ENCODE assay signal across 12 cellular contexts in genomic region chr3:88019024-88019423, GRCh38. TPM values are rescaled to one million over a fixed set of nuclear protein-coding genes. Genes with fewer than 3 reads are reported as not detected.
DNase-seq lines count a peak whose midpoint lies in the region; ATAC-seq, FAIRE-seq and TF ChIP-seq lines count a peak whose summit lies in the region.
"Had no signal": no experiment of that assay in that cellular context is flagged by ENCODE, and none has a peak within 500 bp of the region (broad histone marks: within the 10 kb centered on the region; RNA-seq: fewer than 3 reads in every experiment).

No MANE protein-coding gene starts in this region.

- no peak overlapping the region for H2BK5ac ChIP-seq in H9 (ENCODE audit: insufficient read length, low read length)

- no peak overlapping the region for H3K4me3 Mint-ChIP-seq in activated CD4-positive, alpha-beta T cell treated with anti-CD3 and anti-CD28 coated beads, Interleukin-2, amount 10 ng/mL, durations not matched to agents 24 days and 14 days
- H3K4me3 Mint-ChIP-seq in H9, result no peak overlapping the region
- H3K4me3 Mint-ChIP-seq: neural progenitor cell had no signal

- H3K9me3 ChIP-seq in small intestine (ENCODE audit: control insufficient read depth, low read depth), result no peaks in the 10 kb centered on the region
- no peaks in the 10 kb centered on the region for H3K9me3 ChIP-seq in H9 (ENCODE audit: control insufficient read depth, low read depth, low read length)

- H3K23me2 ChIP-seq in H9 (ENCODE audit: insufficient read length, low read depth, low read length, poor library complexity, severe bottlenecking), result no peaks in the 10 kb centered on the region

- H4K5ac ChIP-seq in H9 (ENCODE audit: insufficient read length, low read depth, low read length), result no peak overlapping the region

- no peak overlapping the region for H3K27ac ChIP-seq in small intestine (ENCODE audit: low read depth in 1 of 2, low read length in 1 of 2)
- H3K27ac ChIP-seq in dorsolateral prefrontal cortex, result no peak overlapping the region
- no peak overlapping the region for H3K27ac ChIP-seq in H9 (ENCODE audit: insufficient read length, low read depth, low read length)
- H3K27ac ChIP-seq: neural progenitor cell, RWPE1 had no signal

- intact Hi-C loops in activated CD4-positive, alpha-beta T cell treated with anti-CD3 and anti-CD28 coated beads, Interleukin-2, amount 10 ng/mL, durations not matched to agents 24 days and 14 days (cut with micrococcal nuclease), result no loop called here
- intact Hi-C loops in dorsolateral prefrontal cortex (cut with DNase I), result no loop called here

- H3K79me1 ChIP-seq in H9 (ENCODE audit: insufficient read depth, low read depth, low read length, poor library complexity, severe bottlenecking), result no peaks in the 10 kb centered on the region

- no peak overlapping the region for H3K27ac Mint-ChIP-seq in activated CD4-positive, alpha-beta T cell treated with anti-CD3 and anti-CD28 coated beads, Interleukin-2, amount 10 ng/mL, durations not matched to agents 24 days and 14 days
- no peak overlapping the region for H3K27ac Mint-ChIP-seq in H9
- H3K27ac Mint-ChIP-seq: neural progenitor cell had no signal

- DNase-seq in activated CD4-positive, alpha-beta T cell treated with anti-CD3 and anti-CD28 coated beads, Interleukin-2, amount 10 ng/mL, durations not matched to agents 24 days and 14 days, result peak; percentile 80
- DNase-seq in activated CD4-positive, alpha-beta T cell treated with anti-CD3 and anti-CD28 coated beads, Interleukin-2, amount 50 U/mL, for 4 hours, result no peak
- DNase-seq in Jurkat, Clone E6-1 (ENCODE audit: low read depth, low spot score), result peak; percentile 77
- DNase-seq in small intestine, result peak; percentile 49
- DNase-seq in dorsolateral prefrontal cortex, result no peak
- no peak for DNase-seq in foreskin melanocyte
- DNase-seq in H9, result no peak
- DNase-seq: IMR-90 had no signal

- peaks cover 19% of the 10 kb centered on the region for H3K4me1 Mint-ChIP-seq in activated CD4-positive, alpha-beta T cell treated with anti-CD3 and anti-CD28 coated beads, Interleukin-2, amount 10 ng/mL, durations not matched to agents 24 days and 14 days
- H3K4me1 Mint-ChIP-seq in H9, result no peaks in the 10 kb centered on the region
- H3K4me1 Mint-ChIP-seq: neural progenitor cell had no signal

- H3K4ac ChIP-seq in H9 (ENCODE audit: low read depth, low read length), result no peak overlapping the region

- H3T11ph ChIP-seq in H9 (ENCODE audit: low read length), result no peak overlapping the region

- H2BK15ac ChIP-seq in H9 (ENCODE audit: low read depth, low read length), result no peak overlapping the region

- peaks cover 18% of the 10 kb centered on the region for H3K9me3 Mint-ChIP-seq in activated CD4-positive, alpha-beta T cell treated with anti-CD3 and anti-CD28 coated beads, Interleukin-2, amount 10 ng/mL, durations not matched to agents 24 days and 14 days
- peaks cover 11% of the 10 kb centered on the region in 2 experiments for H3K9me3 Mint-ChIP-seq in H9

- no peak overlapping the region for H2AFZ ChIP-seq in H9 (ENCODE audit: low read length)
- H2AFZ ChIP-seq: neural progenitor cell had no signal

- TF ChIP-seq CTCF in dorsolateral prefrontal cortex (IDR thresholded peaks at IDR 0.05 in 54 of 56, conservative IDR thresholded peaks at IDR 0.05 in 2 of 56; ENCODE audit: low read depth in 1 of 56, partially characterized antibody in 56 of 56), result no peak
- TF ChIP-seq CTCF in H9 (conservative IDR thresholded peaks at IDR 0.05), result no peak

- 51 to 77% (median 69%) methylated on average over 2 of the region's 2 CpGs for WGBS in small intestine, 3 donors
- no CpG with 5 or more reads among the region's 2 CpGs for WGBS in H9 (ENCODE audit: extremely low coverage, insufficient read length, low lambda C conversion rate)

- H2BK120ac ChIP-seq in H9 (ENCODE audit: low read depth, low read length, poor library complexity, severe bottlenecking), result no peak overlapping the region

- H4K8ac ChIP-seq in H9 (replicated peaks; ENCODE audit: insufficient read length, low read depth, low read length), result no peak overlapping the region

- no peak for FAIRE-seq in small intestine (lab: Jason Lieb, UNC)
- FAIRE-seq: A204.1 had no signal

- H3K27me3 Mint-ChIP-seq in activated CD4-positive, alpha-beta T cell treated with anti-CD3 and anti-CD28 coated beads, Interleukin-2, amount 10 ng/mL, durations not matched to agents 24 days and 14 days, result peaks cover 7% of the 10 kb centered on the region
- no peaks in the 10 kb centered on the region for H3K27me3 Mint-ChIP-seq in H9 (ENCODE audit: low read depth)

- no peak overlapping the region for H2BK20ac ChIP-seq in H9 (ENCODE audit: low read depth, low read length, poor library complexity, severe bottlenecking)

- no peaks in the 10 kb centered on the region for H3K36me3 Mint-ChIP-seq in activated CD4-positive, alpha-beta T cell treated with anti-CD3 and anti-CD28 coated beads, Interleukin-2, amount 10 ng/mL, durations not matched to agents 24 days and 14 days (ENCODE audit: low read depth)
- H3K36me3 Mint-ChIP-seq in H9 (ENCODE audit: insufficient read depth in 1 of 3, low read depth in 3 of 3), result peaks cover 3 to 8% (median 5%) of the 10 kb centered on the region in 3 experiments; a peak in 5 of 7 replicates

- H3K4me1 ChIP-seq in small intestine (ENCODE audit: control insufficient read depth in 2 of 2, insufficient read depth in 1 of 2, low read depth in 1 of 2, low read length in 1 of 2) (no peaks in the 10 kb centered on the region), H9 (ENCODE audit: insufficient read depth, low read length) (no peaks in the 10 kb centered on the region)
- H3K4me1 ChIP-seq: neural progenitor cell had no signal

- no peaks in the 10 kb centered on the region for H3K79me2 ChIP-seq in H9 (ENCODE audit: insufficient read depth, low read length)

- ATAC-seq in HG02678 (IDR thresholded peaks at IDR 0.05; ENCODE audit: unreplicated experiment), result peak; percentile 94

- H4K91ac ChIP-seq in H9 (ENCODE audit: insufficient read length, low read depth, low read length), result no peak overlapping the region

- no peaks in the 10 kb centered on the region for H4K20me1 ChIP-seq in H9 (ENCODE audit: control insufficient read depth, insufficient read depth, insufficient read length)

- no peak overlapping the region for H3K9ac ChIP-seq in H9 (ENCODE audit: extremely low read depth, insufficient read length, low read length)
- H3K9ac ChIP-seq: neural progenitor cell had no signal

- H3K27me3 ChIP-seq in small intestine (ENCODE audit: control insufficient read depth in 2 of 2, insufficient read depth in 2 of 2, low read length in 2 of 2) (no peaks in the 10 kb centered on the region), dorsolateral prefrontal cortex (no peaks in the 10 kb centered on the region), H9 (ENCODE audit: insufficient read depth, low read length) (no peaks in the 10 kb centered on the region)
- H3K27me3 ChIP-seq: neural progenitor cell had no signal

- H2BK12ac ChIP-seq in H9 (ENCODE audit: insufficient read length, low read depth, low read length), result no peak overlapping the region

- H3K36me3 ChIP-seq in small intestine (ENCODE audit: control insufficient read depth in 2 of 2, insufficient read depth in 2 of 2, low read length in 2 of 2), result no peaks in the 10 kb centered on the region
- H3K36me3 ChIP-seq: neural progenitor cell had no signal

- H3K18ac ChIP-seq in H9 (ENCODE audit: insufficient read length, low read depth, low read length), result no peak overlapping the region

- H3K23ac ChIP-seq in H9 (ENCODE audit: insufficient read length, low read depth, low read length), result no peak overlapping the region

- no peak overlapping the region for H2AK5ac ChIP-seq in H9 (ENCODE audit: insufficient read length, low read length)

- no peak overlapping the region for H3K4me3 ChIP-seq in Jurkat, Clone E6-1 (ENCODE audit: low read length)
- H3K4me3 ChIP-seq in small intestine (ENCODE audit: low read depth in 1 of 2, low read length in 2 of 2) (no peak overlapping the region), dorsolateral prefrontal cortex (no peak overlapping the region)
- H3K4me3 ChIP-seq: neural progenitor cell had no signal

- H3K4me2 ChIP-seq in H9 (ENCODE audit: insufficient read depth, insufficient read length, low read length), result no peak overlapping the region
- H3K4me2 ChIP-seq: neural progenitor cell had no signal

- no peak overlapping the region for H3K56ac ChIP-seq in H9 (ENCODE audit: insufficient read length, low read depth, low read length)

- H3K14ac ChIP-seq in H9 (ENCODE audit: insufficient read depth, low read length), result no peak overlapping the region

RNA-seq across cellular contexts. Expression of gene CGGBP1, which starts 39.8 kb away (rescaled TPM):
- total RNA-seq in activated CD4-positive, alpha-beta T cell treated with anti-CD3 and anti-CD28 coated beads, Interleukin-2, amount 10 ng/mL, durations not matched to agents 24 days and 14 days, result 85.9 and 87.2 TPM in 2 replicates
- polyA plus RNA-seq in Jurkat, Clone E6-1 (2012; ENCODE audit: insufficient read depth, insufficient read length), result 80.8 TPM
- 10 to 100 TPM; 29.2 to 36.9 (median 35.1) TPM for polyA plus RNA-seq in small intestine
- total RNA-seq in dorsolateral prefrontal cortex, result 10 to 100 TPM; 49.9 to 92.6 (median 67.9) TPM
- total RNA-seq in H9 (2021), result 72.1 and 75.0 TPM in 2 replicates

RNA-seq across cellular contexts. Expression of gene ZNF654, which starts 40.0 kb away (rescaled TPM):
- total RNA-seq in activated CD4-positive, alpha-beta T cell treated with anti-CD3 and anti-CD28 coated beads, Interleukin-2, amount 10 ng/mL, durations not matched to agents 24 days and 14 days, result 18.1 and 18.7 TPM in 2 replicates
- polyA plus RNA-seq in Jurkat, Clone E6-1 (2012; ENCODE audit: insufficient read depth, insufficient read length), result 6.9 TPM
- polyA plus RNA-seq in small intestine, result 1 to 10 TPM; 3.0 to 5.6 (median 4.3) TPM
- total RNA-seq in dorsolateral prefrontal cortex, result 10 to 100 TPM; 13.1 to 32.1 (median 20.6) TPM
- total RNA-seq in H9 (2021), result 6.9 and 8.7 TPM in 2 replicates

Comparison
In these comparisons a context has a peak if more than half of its experiments do, and no peak if none do; other contexts are left out.
1. DNase-seq: peak in activated CD4-positive, alpha-beta T cell treated with anti-CD3 and anti-CD28 coated beads, Interleukin-2, amount 10 ng/mL, durations not matched to agents 24 days and 14 days (single experiment), Jurkat, Clone E6-1 (single experiment) and small intestine (single experiment); none in activated CD4-positive, alpha-beta T cell treated with anti-CD3 and anti-CD28 coated beads, Interleukin-2, amount 50 U/mL, for 4 hours (0 of 2), dorsolateral prefrontal cortex (0 of 10), foreskin melanocyte (single experiment) and H9 (single experiment).